8 cellular contexts compared by ENCODE assay signal in genomic region chr11:10931761-10932700, GRCh38.
A peak's percentile ranks its signal among the peaks of the same experiment; 100 is the strongest.
DNase-seq lines count a peak whose midpoint lies in the region; ATAC-seq and TF ChIP-seq lines count a peak whose summit lies in the region.

No MANE protein-coding gene starts in this region.

- no peaks in the 10 kb centered on the region for H3K36me3 Mint-ChIP-seq in natural killer cell

- no peak for DNase-seq in GM23248
- DNase-seq in SJCRH30 = peak in 1 of 2 experiments; percentile 17
- no peak for DNase-seq in epithelial cell of prostate (ENCODE audit: low read depth, low spot score)
- DNase-seq in natural killer cell = no peak
- no peak for DNase-seq in SW 1271 (lab: John Stamatoyannopoulos, UW)
- DNase-seq in NCI-H1436 (lab: John Stamatoyannopoulos, UW) = no peak
- DNase-seq in activated CD8-positive, alpha-beta memory T cell treated with anti-CD3 and anti-CD28 coated beads for 24 hours = no peak
- no peak for DNase-seq in NCI-H510A (lab: John Stamatoyannopoulos, UW)

- peak overlapping the region; percentile 85 for H2AFZ ChIP-seq in GM23248

- ATAC-seq in natural killer cell = no peak

- peak overlapping the region in 1 of 2 donors; percentile 66 for H3K27ac Mint-ChIP-seq in natural killer cell

- H3K9me3 ChIP-seq in GM23248 (ENCODE audit: low read depth) (no peaks in the 10 kb centered on the region), SJCRH30 (replicated peaks) (no peaks in the 10 kb centered on the region)

- no peaks in the 10 kb centered on the region for H3K9me3 Mint-ChIP-seq in natural killer cell

- H3K9ac ChIP-seq in GM23248 = peak overlapping the region; percentile 94

- H3K79me2 ChIP-seq in GM23248 (ENCODE audit: insufficient read depth) = no peaks in the 10 kb centered on the region

- no peaks in the 10 kb centered on the region for H4K20me1 ChIP-seq in GM23248 (ENCODE audit: insufficient read depth)

- H3K27ac ChIP-seq in GM23248 (peak overlapping the region; percentile 88), SJCRH30 (peak overlapping the region; percentile 77), epithelial cell of prostate (peak overlapping the region; percentile 53)

- intact Hi-C loops in natural killer cell (cut with micrococcal nuclease) = loop anchor here (2.0 to 10.0 kb wide), 2 partner anchors 127 to 857 kb away; partner anchors contain the start of gene EIF4G2

- peaks cover 13% of the 10 kb centered on the region for H3K4me1 ChIP-seq in GM23248 (ENCODE audit: insufficient read depth)
- peaks cover 12% of the 10 kb centered on the region for H3K4me1 ChIP-seq in SJCRH30

- H3K4me1 Mint-ChIP-seq in natural killer cell = peaks cover 8 to 22% of the 10 kb centered on the region in 2 donors

- WGBS in GM23248 (ENCODE audit: low coverage in 1 of 2, low lambda C conversion rate in 2 of 2, missing lambda C conversion rate in 2 of 2), 2 experiments = 45 to 94% methylated on average over 7 to 14 of the region's 14 CpGs

- peaks cover 19% of the 10 kb centered on the region for H3F3A ChIP-seq in GM23248 (ENCODE audit: insufficient read depth)

- H3K27me3 ChIP-seq in GM23248 (replicated peaks; ENCODE audit: insufficient read depth) (no peaks in the 10 kb centered on the region), SJCRH30 (no peaks in the 10 kb centered on the region)

- no peaks in the 10 kb centered on the region for H3K9me2 ChIP-seq in GM23248 (ENCODE audit: insufficient read depth)

- peak overlapping the region; percentile 74 for H3K4me3 ChIP-seq in GM23248
- peak overlapping the region; percentile 70 for H3K4me3 ChIP-seq in SJCRH30

- peak overlapping the region; percentile 92 for H3K4me2 ChIP-seq in GM23248 (ENCODE audit: unreplicated experiment)

- no peak for TF ChIP-seq CTCF in natural killer cell (IDR thresholded peaks at IDR 0.05)

- H3K36me3 ChIP-seq in GM23248 (ENCODE audit: low read depth) (no peaks in the 10 kb centered on the region), SJCRH30 (no peaks in the 10 kb centered on the region)

- H3K27me3 Mint-ChIP-seq in natural killer cell (ENCODE audit: low read depth in 2 of 2) = peaks cover 49 to 58% of the 10 kb centered on the region in 2 donors

- in situ Hi-C loops in GM23248 (cut with MboI) = loop anchor here (10.0 kb wide), 1 partner anchor 853 kb away; no protein-coding TSS in a partner anchor

- peak overlapping the region; percentile 83 for H3K4me3 Mint-ChIP-seq in natural killer cell
